ENCODE assay signal across 26 cellular contexts in genomic region chr11:71076525-71077304, GRCh38.
"Had no signal": no experiment of that assay in that cellular context is flagged by ENCODE, and none has a peak within 500 bp of the region (broad histone marks: within the 10 kb centered on the region; RNA-seq: fewer than 3 reads in every experiment).

No MANE protein-coding gene starts in this region.

- H2AFZ ChIP-seq: PC-9 had no signal

- H3K27me3 ChIP-seq: ascending aorta, cardiac muscle cell, MG63 had no signal

- H3K4me3 Mint-ChIP-seq: activated CD4-positive, alpha-beta T cell treated with anti-CD3 and anti-CD28 coated beads, Interleukin-2, amount 10 ng/mL, durations not matched to agents 24 days and 14 days; activated CD8-positive, alpha-beta T cell treated with anti-CD3 and anti-CD28 coated beads for 36 hours; activated naive CD4-positive, alpha-beta T cell treated with anti-CD3 and anti-CD28 coated beads, Interleukin-2, amount 50 U/mL, for 24 hours; activated naive CD8-positive, alpha-beta T cell treated with anti-CD3 and anti-CD28 coated beads, Interleukin-2, amount 10 ng/mL, durations not matched to agents 7 days and 5 days; activated T-cell treated with anti-CD3 and anti-CD28 coated beads, Interleukin-2, amount 50 U/mL, for 24 hours had no signal

- H3K9me3 ChIP-seq: ascending aorta, MG63 had no signal

- H3K27ac Mint-ChIP-seq: activated CD4-positive, alpha-beta T cell treated with anti-CD3 and anti-CD28 coated beads, Interleukin-2, amount 10 ng/mL, durations not matched to agents 24 days and 14 days; activated CD8-positive, alpha-beta T cell treated with anti-CD3 and anti-CD28 coated beads for 36 hours; activated naive CD4-positive, alpha-beta T cell treated with anti-CD3 and anti-CD28 coated beads, Interleukin-2, amount 50 U/mL, for 24 hours; activated naive CD8-positive, alpha-beta T cell treated with anti-CD3 and anti-CD28 coated beads, Interleukin-2, amount 10 ng/mL, durations not matched to agents 7 days and 5 days; activated T-cell treated with anti-CD3 and anti-CD28 coated beads, Interleukin-2, amount 50 U/mL, for 24 hours; activated T-helper 2 cell treated with anti-CD3 and anti-CD28 coated beads, Interferon-gamma antibody, Interleukin-2, Interleukin-4, amounts not matched to agents 10 μg/mL and 5 μg/mL and 100 μg/mL, durations not matched to agents 14 hours and 24 hours and 36 hours had no signal

- DNase-seq: activated CD4-positive, alpha-beta T cell treated with anti-CD3 and anti-CD28 coated beads, Interleukin-2, amount 10 ng/mL, durations not matched to agents 24 days and 14 days; activated CD4-positive, alpha-beta T cell treated with anti-CD3 and anti-CD28 coated beads, Interleukin-2, amount 50 U/mL, for 4 hours; activated CD8-positive, alpha-beta T cell treated with anti-CD3 and anti-CD28 coated beads for 36 hours; activated gamma-delta T cell; activated naive CD4-positive, alpha-beta T cell treated with Interleukin-2 at 50 U/mL for 16 hours; activated naive CD8-positive, alpha-beta T cell treated with anti-CD3 and anti-CD28 coated beads, Interleukin-2, amount 10 ng/mL, durations not matched to agents 7 days and 5 days; activated T-cell treated with anti-CD3 and anti-CD28 coated beads, Interleukin-2, amount 50 U/mL, for 24 hours; amygdala; cerebellar nuclear complex; Kasumi-1; KG1; MG63; NCI-H1048; NCI-H1436 treated with DMSO at 0.1 percent for 48 hours; NCI-H1694 treated with DMSO at 0.1 percent for 48 hours; NCI-H2029; NCI-H345; NCI-H524 treated with DMSO at 0.1 percent for 48 hours; PC-9; Right ventricle myocardium superior; T1000 had no signal

- H3K36me3 ChIP-seq: ascending aorta, cardiac muscle cell, MG63 had no signal

- H3K36me3 Mint-ChIP-seq: activated naive CD4-positive, alpha-beta T cell treated with anti-CD3 and anti-CD28 coated beads, Interleukin-2, amount 50 U/mL, for 24 hours; activated naive CD8-positive, alpha-beta T cell treated with anti-CD3 and anti-CD28 coated beads, Interleukin-2, amount 10 ng/mL, durations not matched to agents 7 days and 5 days had no signal

- H3K27me3 Mint-ChIP-seq: activated CD4-positive, alpha-beta T cell treated with anti-CD3 and anti-CD28 coated beads, Interleukin-2, amount 10 ng/mL, durations not matched to agents 24 days and 14 days; activated CD8-positive, alpha-beta T cell treated with anti-CD3 and anti-CD28 coated beads for 36 hours; activated naive CD8-positive, alpha-beta T cell treated with anti-CD3 and anti-CD28 coated beads, Interleukin-2, amount 10 ng/mL, durations not matched to agents 7 days and 5 days had no signal

- H3K4me1 ChIP-seq: ascending aorta had no signal

- H3K9me3 Mint-ChIP-seq: activated CD4-positive, alpha-beta T cell treated with anti-CD3 and anti-CD28 coated beads, Interleukin-2, amount 10 ng/mL, durations not matched to agents 24 days and 14 days; activated CD8-positive, alpha-beta T cell treated with anti-CD3 and anti-CD28 coated beads for 36 hours; activated naive CD4-positive, alpha-beta T cell treated with anti-CD3 and anti-CD28 coated beads, Interleukin-2, amount 50 U/mL, for 24 hours; activated naive CD8-positive, alpha-beta T cell treated with anti-CD3 and anti-CD28 coated beads, Interleukin-2, amount 10 ng/mL, durations not matched to agents 7 days and 5 days; activated T-cell treated with anti-CD3 and anti-CD28 coated beads, Interleukin-2, amount 50 U/mL, for 24 hours; activated T-helper 2 cell treated with anti-CD3 and anti-CD28 coated beads, Interferon-gamma antibody, Interleukin-2, Interleukin-4, amounts not matched to agents 10 μg/mL and 5 μg/mL and 100 μg/mL, durations not matched to agents 14 hours and 24 hours and 36 hours had no signal

- H3K27ac ChIP-seq: ascending aorta, cardiac muscle cell, PC-9, SK-N-MC had no signal

- H3K4me2 ChIP-seq: PC-9 had no signal

- H3K4me3 ChIP-seq: ascending aorta, cardiac muscle cell, MG63, PC-9, SK-N-MC had no signal

- H3K4me1 Mint-ChIP-seq: activated CD4-positive, alpha-beta T cell treated with anti-CD3 and anti-CD28 coated beads, Interleukin-2, amount 10 ng/mL, durations not matched to agents 24 days and 14 days; activated naive CD4-positive, alpha-beta T cell treated with anti-CD3 and anti-CD28 coated beads, Interleukin-2, amount 50 U/mL, for 24 hours; activated naive CD8-positive, alpha-beta T cell treated with anti-CD3 and anti-CD28 coated beads, Interleukin-2, amount 10 ng/mL, durations not matched to agents 7 days and 5 days had no signal
